26 cellular contexts compared by ENCODE assay signal in the genomic region with DNA sequence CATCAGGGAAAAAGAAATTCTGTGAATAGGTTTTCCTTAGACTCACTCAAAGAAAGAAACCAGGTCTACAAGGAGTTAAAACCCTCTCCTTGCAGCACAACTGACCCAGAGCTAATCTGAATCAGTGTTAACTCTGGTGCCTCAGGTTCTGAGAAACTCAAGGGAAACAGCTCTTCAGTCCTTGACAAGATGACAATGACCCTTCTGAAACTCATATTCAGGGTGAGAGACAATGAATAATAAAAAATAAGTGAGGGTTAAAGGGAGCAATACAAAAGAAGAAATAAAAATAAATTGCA.
"Had no signal": no experiment of that assay in that cellular context is flagged by ENCODE, and none has a peak within 500 bp of the region (broad histone marks: within the 10 kb centered on the region; RNA-seq: fewer than 3 reads in every experiment).

No MANE protein-coding gene starts in this region.

- H3K27me3 ChIP-seq: ascending aorta, breast epithelium had no signal

- H3K4me1 Mint-ChIP-seq: activated CD4-positive, alpha-beta T cell treated with anti-CD3 and anti-CD28 coated beads, Interleukin-2, amount 10 ng/mL, durations not matched to agents 24 days and 14 days; activated naive CD8-positive, alpha-beta T cell treated with anti-CD3 and anti-CD28 coated beads for 36 hours; activated T-helper 17 cell treated with anti-CD3 and anti-CD28 coated beads, Interleukin-2, amount 50 U/mL, for 72 hours had no signal

- H3K9me3 ChIP-seq: ascending aorta, breast epithelium had no signal

- H3K27me3 Mint-ChIP-seq: activated CD4-positive, alpha-beta T cell treated with anti-CD3 and anti-CD28 coated beads, Interleukin-2, amount 10 ng/mL, durations not matched to agents 24 days and 14 days; activated CD8-positive, alpha-beta T cell treated with anti-CD3 and anti-CD28 coated beads for 36 hours; activated naive CD8-positive, alpha-beta T cell treated with anti-CD3 and anti-CD28 coated beads for 36 hours; activated T-helper 17 cell treated with anti-CD3 and anti-CD28 coated beads, Interleukin-2, amount 50 U/mL, for 72 hours had no signal

- H3K27ac ChIP-seq: ascending aorta, breast epithelium had no signal

- DNase-seq: activated CD4-positive, alpha-beta T cell treated with anti-CD3 and anti-CD28 coated beads, Interleukin-2, amount 10 ng/mL, durations not matched to agents 24 days and 14 days; activated CD4-positive, alpha-beta T cell treated with anti-CD3 and anti-CD28 coated beads, Interleukin-2, amount 50 U/mL, for 4 hours; activated CD8-positive, alpha-beta T cell treated with anti-CD3 and anti-CD28 coated beads for 36 hours; activated effector memory CD4-positive, alpha-beta T cell treated with anti-CD3 and anti-CD28 coated beads, Interleukin-2, amount 50 U/mL, for 16 hours; activated naive CD4-positive, alpha-beta T cell; activated naive CD4-positive, alpha-beta T cell treated with anti-CD3 and anti-CD28 coated beads, Interleukin-2, amount 50 U/mL, for 16 hours; activated naive CD8-positive, alpha-beta T cell treated with anti-CD3 and anti-CD28 coated beads for 36 hours; activated T-cell treated with anti-CD3 and anti-CD28 coated beads, Interleukin-2, amount 50 U/mL, for 1 hour; activated T-cell treated with anti-CD3 and anti-CD28 coated beads, Interleukin-2, amount 50 U/mL, for 72 hours; amygdala; Karpas-422; KBM-7; MV-4-11; NCI-H146; NCI-H2029 treated with DMSO at 0.1 percent for 48 hours; NCI-H446; NCI-H510A treated with DMSO at 0.1 percent for 48 hours; NK-92 treated with Interleukin-12 subunit alpha and Interleukin-12 subunit beta, amount 100 ng/mL, for 24 hours; Right ventricle myocardium superior; SW 1271; T-helper 1 cell; T-helper 2 cell; T1000 had no signal

- H3K4me3 Mint-ChIP-seq: activated CD4-positive, alpha-beta T cell treated with anti-CD3 and anti-CD28 coated beads, Interleukin-2, amount 10 ng/mL, durations not matched to agents 24 days and 14 days; activated CD8-positive, alpha-beta T cell treated with anti-CD3 and anti-CD28 coated beads for 36 hours; activated naive CD8-positive, alpha-beta T cell treated with anti-CD3 and anti-CD28 coated beads for 36 hours; activated T-cell treated with anti-CD3 and anti-CD28 coated beads, Interleukin-2, amount 50 U/mL, for 72 hours; activated T-helper 17 cell treated with anti-CD3 and anti-CD28 coated beads, Interleukin-2, amount 50 U/mL, for 72 hours had no signal

- ATAC-seq: activated CD8-positive, alpha-beta T cell treated with anti-CD3 and anti-CD28 coated beads for 36 hours; activated T-cell treated with anti-CD3 and anti-CD28 coated beads, Interleukin-2, amount 50 U/mL, for 72 hours; activated T-helper 17 cell treated with anti-CD3 and anti-CD28 coated beads, Interleukin-2, amount 50 U/mL, for 72 hours had no signal

- H3K9me3 Mint-ChIP-seq: activated T-helper 17 cell treated with anti-CD3 and anti-CD28 coated beads, Interleukin-2, amount 50 U/mL, for 72 hours had no signal

- H3K4me3 ChIP-seq: ascending aorta, breast epithelium had no signal

- H3K36me3 ChIP-seq: ascending aorta, breast epithelium had no signal

- H3K4me1 ChIP-seq: ascending aorta, breast epithelium had no signal

- H3K27ac Mint-ChIP-seq: activated CD4-positive, alpha-beta T cell treated with anti-CD3 and anti-CD28 coated beads, Interleukin-2, amount 10 ng/mL, durations not matched to agents 24 days and 14 days; activated CD8-positive, alpha-beta T cell treated with anti-CD3 and anti-CD28 coated beads for 36 hours; activated naive CD8-positive, alpha-beta T cell treated with anti-CD3 and anti-CD28 coated beads for 36 hours; activated T-cell treated with anti-CD3 and anti-CD28 coated beads, Interleukin-2, amount 50 U/mL, for 72 hours; activated T-helper 17 cell treated with anti-CD3 and anti-CD28 coated beads, Interleukin-2, amount 50 U/mL, for 72 hours had no signal

- H3K36me3 Mint-ChIP-seq: activated naive CD8-positive, alpha-beta T cell treated with anti-CD3 and anti-CD28 coated beads for 36 hours had no signal
